ENCODE assay signal across 22 cellular contexts in the genomic region with DNA sequence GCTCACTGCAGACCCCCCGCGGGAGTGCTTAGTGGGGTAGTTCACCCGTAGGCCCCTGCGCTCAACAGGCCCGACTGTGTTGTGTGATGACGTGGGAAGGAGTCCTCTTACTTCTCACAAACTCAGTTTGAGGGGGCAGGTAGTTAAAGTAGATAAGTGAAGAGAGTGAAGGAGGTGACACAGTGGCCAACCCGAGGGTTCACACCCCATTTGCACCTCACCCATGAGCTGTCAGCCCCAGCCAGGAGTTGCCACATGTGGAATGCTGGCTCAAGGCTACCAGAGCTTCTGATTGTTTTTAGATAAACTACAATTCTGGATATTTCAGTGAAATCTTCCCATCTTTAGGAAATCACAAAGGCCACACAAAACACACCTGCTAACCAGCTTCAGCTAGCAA.
"Had no signal": no experiment of that assay in that cellular context is flagged by ENCODE, and none has a peak within 500 bp of the region (broad histone marks: within the 10 kb centered on the region; RNA-seq: fewer than 3 reads in every experiment).

No MANE protein-coding gene starts in this region.

- H3K27me3 ChIP-seq: colonic mucosa, esophagus muscularis mucosa, esophagus squamous epithelium, foreskin keratinocyte, gastrocnemius medialis, gastroesophageal sphincter, heart left ventricle had no signal

- H3K27ac ChIP-seq: colonic mucosa, coronary artery, dorsolateral prefrontal cortex, epithelial cell of prostate, esophagus muscularis mucosa, esophagus squamous epithelium, foreskin keratinocyte, gastrocnemius medialis, gastroesophageal sphincter, heart left ventricle had no signal

- H3K27me3 Mint-ChIP-seq: dendritic cell treated with granulocyte-macrophage colony-stimulating factor and Interleukin-4, amounts not matched to agents 40 ng/mL and 50 ng/mL, for 4 days had no signal

- DNase-seq: cortex of kidney; dermis blood vessel endothelial cell; dorsolateral prefrontal cortex; effector CD4-positive, alpha-beta T cell; effector CD8-positive, alpha-beta T cell; effector memory CD4-positive, alpha-beta T cell; effector memory CD8-positive, alpha-beta T cell; erythroblast; esophagus squamous epithelium; foreskin fibroblast; foreskin keratinocyte; foreskin melanocyte; gastrocnemius medialis; glutamatergic neuron; heart left ventricle had no signal

- H3K27ac Mint-ChIP-seq: dendritic cell treated with granulocyte-macrophage colony-stimulating factor and Interleukin-4, amounts not matched to agents 40 ng/mL and 50 ng/mL, for 4 days had no signal

- H3K4me3 ChIP-seq: colonic mucosa, coronary artery, dorsolateral prefrontal cortex, esophagus muscularis mucosa, esophagus squamous epithelium, gastrocnemius medialis, gastroesophageal sphincter, heart left ventricle had no signal

- H3K36me3 ChIP-seq: colonic mucosa, esophagus muscularis mucosa, esophagus squamous epithelium, gastrocnemius medialis, gastroesophageal sphincter, heart left ventricle had no signal

- H3K9me3 ChIP-seq: colonic mucosa, esophagus muscularis mucosa, esophagus squamous epithelium, gastrocnemius medialis, gastroesophageal sphincter, heart left ventricle had no signal

- H3K9me3 Mint-ChIP-seq: dendritic cell treated with granulocyte-macrophage colony-stimulating factor and Interleukin-4, amounts not matched to agents 40 ng/mL and 50 ng/mL, for 4 days; effector memory CD8-positive, alpha-beta T cell had no signal

- H3K4me1 ChIP-seq: colonic mucosa, esophagus muscularis mucosa, foreskin keratinocyte, gastrocnemius medialis, gastroesophageal sphincter had no signal

- ATAC-seq: effector memory CD8-positive, alpha-beta T cell; esophagus mucosa; foreskin keratinocyte; gastrocnemius medialis; gastroesophageal sphincter; heart left ventricle had no signal

- H3K4me3 Mint-ChIP-seq: dendritic cell treated with granulocyte-macrophage colony-stimulating factor and Interleukin-4, amounts not matched to agents 40 ng/mL and 50 ng/mL, for 4 days; effector memory CD8-positive, alpha-beta T cell had no signal
